ENCODE assay signal across 14 cellular contexts in the genomic region with DNA sequence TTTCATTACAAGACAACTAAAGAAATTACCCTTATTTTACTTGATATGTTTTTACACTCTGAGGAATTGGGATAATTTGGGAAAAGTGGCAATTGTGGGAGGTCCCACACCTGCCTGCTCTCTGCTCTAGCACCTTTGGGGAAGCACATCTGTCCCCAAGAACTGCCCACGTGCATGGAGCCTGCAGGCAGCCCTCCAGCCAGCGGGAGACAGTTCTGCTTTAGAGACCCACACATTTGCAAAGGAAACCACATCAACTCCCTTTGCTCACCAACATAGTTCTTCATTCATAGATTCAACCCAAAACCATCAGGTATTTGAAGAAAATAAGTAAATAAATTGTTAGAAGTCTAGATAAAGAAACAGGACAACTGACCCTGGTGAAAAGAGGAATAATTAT.
DNase-seq lines count a peak whose midpoint lies in the region; ATAC-seq, FAIRE-seq and TF ChIP-seq lines count a peak whose summit lies in the region.
"Had no signal": no experiment of that assay in that cellular context is flagged by ENCODE, and none has a peak within 500 bp of the region (broad histone marks: within the 10 kb centered on the region; RNA-seq: fewer than 3 reads in every experiment).

No MANE protein-coding gene starts in this region.

- H3K4me3 Mint-ChIP-seq in activated CD4-positive, alpha-beta T cell treated with anti-CD3 and anti-CD28 coated beads for 36 hours, result no peak overlapping the region

- intact Hi-C loops in activated CD4-positive, alpha-beta T cell treated with anti-CD3 and anti-CD28 coated beads for 36 hours (cut with DNase I, micrococcal nuclease), result no loop called here

- POLR2A ChIA-PET in activated CD4-positive, alpha-beta T cell treated with anti-CD3 and anti-CD28 coated beads for 36 hours (lab: Charles Lee), result no interaction called here

- H3K9me3 Mint-ChIP-seq in activated CD4-positive, alpha-beta T cell treated with anti-CD3 and anti-CD28 coated beads for 36 hours (ENCODE audit: low read depth), result no peaks in the 10 kb centered on the region

- H3K4me1 Mint-ChIP-seq in activated CD4-positive, alpha-beta T cell treated with anti-CD3 and anti-CD28 coated beads for 36 hours, result peaks cover 6% of the 10 kb centered on the region

- CTCF ChIA-PET in activated CD4-positive, alpha-beta T cell treated with anti-CD3 and anti-CD28 coated beads for 36 hours (lab: Charles Lee), result no interaction called here

- DNase-seq in Kasumi-1 (lab: John Stamatoyannopoulos, UW) (peak; percentile 63 to 66), NCI-H1436 treated with DMSO at 0.1 percent for 48 hours (lab: John Stamatoyannopoulos, UW) (no peak), DMS 273 (lab: John Stamatoyannopoulos, UW; ENCODE audit: unreplicated experiment) (no peak), HTR-8/SVneo (ENCODE audit: insufficient read length, low spot score) (no peak)
- no peak for DNase-seq in activated CD4-positive, alpha-beta T cell treated with anti-CD3 and anti-CD28 coated beads for 36 hours
- DNase-seq: activated CD8-positive, alpha-beta memory T cell treated with anti-CD3 and anti-CD28 coated beads, Interleukin-2, amount 50 U/mL, for 48 hours; MG63; mucosa of descending colon; right cardiac atrium; transverse colon had no signal

- H3K27me3 ChIP-seq in neutrophil, result no peaks in the 10 kb centered on the region
- H3K27me3 ChIP-seq: hepatocyte, MG63, transverse colon had no signal

- no peak overlapping the region for H3K4me3 ChIP-seq in neutrophil (ENCODE audit: low read depth in 1 of 2, low read length in 1 of 2)
- H3K4me3 ChIP-seq: hepatocyte, MG63, mucosa of descending colon, transverse colon had no signal

- no peaks in the 10 kb centered on the region for H3K9me3 ChIP-seq in neutrophil
- H3K9me3 ChIP-seq: MG63, mucosa of descending colon, transverse colon had no signal

- TF ChIP-seq CTCF in neutrophil (IDR thresholded peaks at IDR 0.05), result no peak

- H3K36me3 ChIP-seq in neutrophil, result no peaks in the 10 kb centered on the region
- H3K36me3 ChIP-seq: MG63, transverse colon had no signal

- H3K36me3 Mint-ChIP-seq in activated CD4-positive, alpha-beta T cell treated with anti-CD3 and anti-CD28 coated beads for 36 hours (ENCODE audit: low read depth), result no peaks in the 10 kb centered on the region

- H3K27me3 Mint-ChIP-seq in activated CD4-positive, alpha-beta T cell treated with anti-CD3 and anti-CD28 coated beads for 36 hours, result peaks cover 2% of the 10 kb centered on the region

- FAIRE-seq in HTR-8/SVneo (lab: Jason Lieb, UNC), result no peak

- ATAC-seq in GM18907 (IDR thresholded peaks at IDR 0.05; ENCODE audit: unreplicated experiment) (peak; percentile 69), HG02610 (IDR thresholded peaks at IDR 0.05; ENCODE audit: unreplicated experiment) (peak; percentile 62)
- ATAC-seq in activated CD4-positive, alpha-beta T cell treated with anti-CD3 and anti-CD28 coated beads for 36 hours, result no peak
- ATAC-seq: mucosa of descending colon, right cardiac atrium had no signal

- peak overlapping the region; percentile 63 for H3K27ac ChIP-seq in neutrophil
- H3K27ac ChIP-seq: hepatocyte, transverse colon had no signal

- peaks cover 50 to 51% of the 10 kb centered on the region in 2 experiments for H3K4me1 ChIP-seq in neutrophil (ENCODE audit: control insufficient read depth in 1 of 2, insufficient read depth in 1 of 2, low read depth in 1 of 2, low read length in 1 of 2)

- H3K27ac Mint-ChIP-seq in activated CD4-positive, alpha-beta T cell treated with anti-CD3 and anti-CD28 coated beads for 36 hours, result no peak overlapping the region

Comparison
In these comparisons a context has a peak if more than half of its experiments do, and no peak if none do; other contexts are left out.
1. DNase-seq: peak in Kasumi-1 (2 of 2); none in NCI-H1436 treated with DMSO at 0.1 percent for 48 hours (single experiment), DMS 273 (single experiment), HTR-8/SVneo (single experiment) and activated CD4-positive, alpha-beta T cell treated with anti-CD3 and anti-CD28 coated beads for 36 hours (single experiment).